In genomic region chr13:40969169-40969901, GRCh38 we compare ENCODE assay signal across 9 cellular contexts. TPM values are rescaled to one million over a fixed set of nuclear protein-coding genes. Genes with fewer than 3 reads are reported as not detected.
DNase-seq lines count a peak whose midpoint lies in the region; ATAC-seq lines count a peak whose summit lies in the region.
"Had no signal": no experiment of that assay in that cellular context is flagged by ENCODE, and none has a peak within 500 bp of the region (broad histone marks: within the 10 kb centered on the region; RNA-seq: fewer than 3 reads in every experiment).

No MANE protein-coding gene starts in this region.

- peak overlapping the region; percentile 72 for H3K4me2 ChIP-seq in BLaER1

- H3K36me3 ChIP-seq in BLaER1: peaks cover 79% of the 10 kb centered on the region

- H3K27ac Mint-ChIP-seq in activated CD4-positive, alpha-beta T cell treated with anti-CD3 and anti-CD28 coated beads, Interleukin-2, amount 10 ng/mL, durations not matched to agents 24 days and 14 days: peak overlapping the region; percentile 79

- ATAC-seq in GM19025 (IDR thresholded peaks at IDR 0.05; ENCODE audit: low read depth, unreplicated experiment) (peak; percentile 86), HG03108 (IDR thresholded peaks at IDR 0.05; ENCODE audit: unreplicated experiment) (peak; percentile 58)

- peaks cover 100% of the 10 kb centered on the region for H4K20me1 ChIP-seq in BLaER1

- no peaks in the 10 kb centered on the region for H3K9me3 ChIP-seq in BLaER1

- H3K4me1 Mint-ChIP-seq in activated CD4-positive, alpha-beta T cell treated with anti-CD3 and anti-CD28 coated beads, Interleukin-2, amount 10 ng/mL, durations not matched to agents 24 days and 14 days: peaks cover 58% of the 10 kb centered on the region

- H3K9ac ChIP-seq in BLaER1: no peak overlapping the region

- no peaks in the 10 kb centered on the region for H3K9me3 Mint-ChIP-seq in activated CD4-positive, alpha-beta T cell treated with anti-CD3 and anti-CD28 coated beads, Interleukin-2, amount 10 ng/mL, durations not matched to agents 24 days and 14 days

- peaks cover 99% of the 10 kb centered on the region for H3K4me1 ChIP-seq in BLaER1

- peak; percentile 71 for DNase-seq in activated CD4-positive, alpha-beta T cell treated with anti-CD3 and anti-CD28 coated beads, Interleukin-2, amount 10 ng/mL, durations not matched to agents 24 days and 14 days
- DNase-seq in DMS153 treated with DMSO at 0.1 percent for 48 hours (lab: John Stamatoyannopoulos, UW; ENCODE audit: unreplicated experiment): no peak
- DNase-seq in NCI-H2029 (lab: John Stamatoyannopoulos, UW): no peak
- no peak for DNase-seq in NCI-H2171 (lab: John Stamatoyannopoulos, UW)
- DNase-seq in T-helper 9 cell: no peak
- DNase-seq: NCI-H2029 treated with DMSO at 0.1 percent for 48 hours had no signal

- intact Hi-C loops in activated CD4-positive, alpha-beta T cell treated with anti-CD3 and anti-CD28 coated beads, Interleukin-2, amount 10 ng/mL, durations not matched to agents 24 days and 14 days (cut with micrococcal nuclease): loop anchor here (10.0 kb wide), 1 partner anchor 45 kb away; the partner anchor contains the start of gene ELF1

- H3K27me3 ChIP-seq in BLaER1: no peaks in the 10 kb centered on the region

- H3K27me3 Mint-ChIP-seq in activated CD4-positive, alpha-beta T cell treated with anti-CD3 and anti-CD28 coated beads, Interleukin-2, amount 10 ng/mL, durations not matched to agents 24 days and 14 days: no peaks in the 10 kb centered on the region

- H3K36me3 Mint-ChIP-seq in activated CD4-positive, alpha-beta T cell treated with anti-CD3 and anti-CD28 coated beads, Interleukin-2, amount 10 ng/mL, durations not matched to agents 24 days and 14 days (ENCODE audit: low read depth): peaks cover 16% of the 10 kb centered on the region

- peak overlapping the region; percentile 49 for H3K4me3 Mint-ChIP-seq in activated CD4-positive, alpha-beta T cell treated with anti-CD3 and anti-CD28 coated beads, Interleukin-2, amount 10 ng/mL, durations not matched to agents 24 days and 14 days

- no peak overlapping the region for H3K27ac ChIP-seq in BLaER1

- H3K4me3 ChIP-seq in BLaER1: no peak overlapping the region

RNA-seq across cellular contexts. Expression of gene ELF1, which starts 49.8 kb away (rescaled TPM):
- total RNA-seq in activated CD4-positive, alpha-beta T cell treated with anti-CD3 and anti-CD28 coated beads, Interleukin-2, amount 10 ng/mL, durations not matched to agents 24 days and 14 days: 65.0 and 65.8 TPM in 2 replicates
